In genomic region chr16:23060458-23061320, GRCh38 we compare ENCODE assay signal across 8 cellular contexts.
DNase-seq lines count a peak whose midpoint lies in the region; ATAC-seq and TF ChIP-seq lines count a peak whose summit lies in the region.

No MANE protein-coding gene starts in this region.

- H3K9me3 ChIP-seq in adipocyte (ENCODE audit: control insufficient read depth, low read length), result peaks cover 5% of the 10 kb centered on the region

- H3K4me3 ChIP-seq in GM12864 (ENCODE audit: low read depth, low read length), result no peak overlapping the region
- no peak overlapping the region for H3K4me3 ChIP-seq in adipocyte (ENCODE audit: low read length)

- ATAC-seq in left cardiac atrium (peak; percentile 78 to 85), GM21381 (IDR thresholded peaks at IDR 0.05; ENCODE audit: unreplicated experiment) (no peak), HG03135 (IDR thresholded peaks at IDR 0.05; ENCODE audit: unreplicated experiment) (no peak)

- no peaks in the 10 kb centered on the region for H3K36me3 ChIP-seq in adipocyte (ENCODE audit: control insufficient read depth, insufficient read depth, low read length, severe bottlenecking)

- peaks cover 22% of the 10 kb centered on the region for H3K27me3 ChIP-seq in adipocyte (replicated peaks; ENCODE audit: control insufficient read depth, insufficient read depth, low read length)

- intact Hi-C loops in left cardiac atrium (cut with DNase I), result loop anchor here in 1 of 2 donors (2.0 kb wide), 1 partner anchor 162 kb away; no protein-coding TSS in a partner anchor

- no peak overlapping the region for H3K9ac ChIP-seq in adipocyte (ENCODE audit: low read length)

- peaks cover 8% of the 10 kb centered on the region for H3K4me1 ChIP-seq in adipocyte (ENCODE audit: control insufficient read depth, insufficient read depth, low read length)

- DNase-seq in GM12864 (ENCODE audit: low read depth) (peak; percentile 33), NAMALWA (ENCODE audit: low spot score) (peak; percentile 80), SKM-1 treated with dmso at 0.1 percent for 144 hours (lab: John Stamatoyannopoulos, UW; ENCODE audit: unreplicated experiment) (peak; percentile 49), adipocyte (ENCODE audit: low read depth) (peak; percentile 90), left cardiac atrium (peak; percentile 67), putamen (ENCODE audit: low spot score) (peak; percentile 84)

- TF ChIP-seq CTCF in GM12864 (IDR thresholded peaks at IDR 0.05; ENCODE audit: low read depth, low read length, missing control alignments), result peak; percentile 80

Comparison
In these comparisons a context has a peak if more than half of its experiments do, and no peak if none do; other contexts are left out.
1. DNase-seq: peak in every context shown above with its lines; median percentile 90 in adipocyte; 84 in putamen; 80 in NAMALWA; 67 in left cardiac atrium; 49 in SKM-1 treated with dmso at 0.1 percent for 144 hours; 33 in GM12864.
2. ATAC-seq: peak in left cardiac atrium (2 of 2); none in GM21381 (single experiment) and HG03135 (single experiment).